Comparison of ENCODE assay signal across 9 cellular contexts in the genomic region with DNA sequence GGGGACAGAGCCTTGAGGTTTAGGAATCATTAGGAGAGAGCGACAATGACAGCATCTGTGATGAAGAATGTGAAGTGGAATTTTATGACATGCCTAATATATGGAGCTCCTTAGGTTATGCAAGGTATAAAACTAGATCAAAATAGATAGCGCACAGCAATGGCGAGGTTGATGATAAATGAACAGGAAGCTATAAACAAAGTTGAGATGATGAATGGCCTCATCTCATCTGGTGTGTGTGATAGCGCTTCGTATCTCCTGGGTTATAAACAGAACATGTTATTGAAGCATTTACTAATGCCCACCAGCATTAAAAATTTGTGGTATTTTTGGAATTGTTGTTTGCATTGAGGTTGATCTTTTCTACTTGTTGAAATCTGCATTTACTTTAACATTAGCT.
"Had no signal": no experiment of that assay in that cellular context is flagged by ENCODE, and none has a peak within 500 bp of the region (broad histone marks: within the 10 kb centered on the region; RNA-seq: fewer than 3 reads in every experiment).

No MANE protein-coding gene starts in this region.

- H3K27me3 Mint-ChIP-seq: IgD-negative memory B cell had no signal

- DNase-seq: H9, HFFc6, KG1 had no signal

- H3K4me3 Mint-ChIP-seq: GM23338, H9, HFFc6, IgD-negative memory B cell had no signal

- H3K27ac Mint-ChIP-seq: GM23338, IgD-negative memory B cell had no signal

- H3K27ac ChIP-seq: HL-60 had no signal

- H3K4me1 Mint-ChIP-seq: GM23338, IgD-negative memory B cell had no signal

- FAIRE-seq: H1, H54 had no signal

- H3K9me3 Mint-ChIP-seq: GM23338, H9, HFFc6 had no signal

- ATAC-seq: GM23338, HCT116 had no signal

- H3K36me3 Mint-ChIP-seq: IgD-negative memory B cell had no signal

- H2AFZ ChIP-seq: GM23338 had no signal

- H3K4me2 ChIP-seq: GM23338 had no signal

- H3K4me3 ChIP-seq: GM23338 had no signal
